In genomic region chr10:102268333-102268999, GRCh38 we compare ENCODE assay signal across 14 cellular contexts. TPM values are rescaled to one million over a fixed set of nuclear protein-coding genes. Genes with fewer than 3 reads are reported as not detected.
DNase-seq lines count a peak whose midpoint lies in the region; ATAC-seq and TF ChIP-seq lines count a peak whose summit lies in the region.
"Had no signal": no experiment of that assay in that cellular context is flagged by ENCODE, and none has a peak within 500 bp of the region (broad histone marks: within the 10 kb centered on the region; RNA-seq: fewer than 3 reads in every experiment).

No MANE protein-coding gene starts in this region.

- H3K36me3 Mint-ChIP-seq in activated T-helper 2 cell treated with anti-CD3 and anti-CD28 coated beads, Interferon-gamma antibody, Interleukin-2, Interleukin-4, amounts not matched to agents 10 μg/mL and 5 μg/mL and 100 μg/mL, durations not matched to agents 14 hours and 24 hours and 36 hours (ENCODE audit: low read depth) = peaks cover 28% of the 10 kb centered on the region

- H3K9me3 Mint-ChIP-seq in activated T-helper 2 cell treated with anti-CD3 and anti-CD28 coated beads, Interferon-gamma antibody, Interleukin-2, Interleukin-4, amounts not matched to agents 10 μg/mL and 5 μg/mL and 100 μg/mL, durations not matched to agents 14 hours and 24 hours and 36 hours = no peaks in the 10 kb centered on the region

- peak overlapping the region; percentile 78 for H3K27ac Mint-ChIP-seq in activated T-helper 2 cell treated with anti-CD3 and anti-CD28 coated beads, Interferon-gamma antibody, Interleukin-2, Interleukin-4, amounts not matched to agents 10 μg/mL and 5 μg/mL and 100 μg/mL, durations not matched to agents 14 hours and 24 hours and 36 hours

- ATAC-seq in Right ventricle myocardium superior (ENCODE audit: poor library complexity) = no peak
- ATAC-seq in GM19455 (IDR thresholded peaks at IDR 0.05; ENCODE audit: unreplicated experiment) = no peak

- H3K4me3 Mint-ChIP-seq in activated T-helper 2 cell treated with anti-CD3 and anti-CD28 coated beads, Interferon-gamma antibody, Interleukin-2, Interleukin-4, amounts not matched to agents 10 μg/mL and 5 μg/mL and 100 μg/mL, durations not matched to agents 14 hours and 24 hours and 36 hours (ENCODE audit: low read depth) = no peak overlapping the region

- peaks cover 31% of the 10 kb centered on the region for H3K4me1 Mint-ChIP-seq in activated T-helper 2 cell treated with anti-CD3 and anti-CD28 coated beads, Interferon-gamma antibody, Interleukin-2, Interleukin-4, amounts not matched to agents 10 μg/mL and 5 μg/mL and 100 μg/mL, durations not matched to agents 14 hours and 24 hours and 36 hours (ENCODE audit: low read depth)

- H3K27ac ChIP-seq in cardiac muscle cell = peak overlapping the region; percentile 83
- H3K27ac ChIP-seq in caudate nucleus (ENCODE audit: low read depth, low read length) = no peak overlapping the region

- TF ChIP-seq CTCF in cardiac muscle cell (IDR thresholded peaks at IDR 0.05; ENCODE audit: low read depth, low read length) (no peak), kidney epithelial cell (IDR thresholded peaks at IDR 0.05; ENCODE audit: insufficient read depth, low read length, poor library complexity, severe bottlenecking) (no peak)

- H3K9me3 ChIP-seq in cardiac muscle cell (ENCODE audit: low read depth) = no peaks in the 10 kb centered on the region
- H3K9me3 ChIP-seq: neutrophil, Peyer's patch had no signal

- H3K27me3 Mint-ChIP-seq in activated T-helper 2 cell treated with anti-CD3 and anti-CD28 coated beads, Interferon-gamma antibody, Interleukin-2, Interleukin-4, amounts not matched to agents 10 μg/mL and 5 μg/mL and 100 μg/mL, durations not matched to agents 14 hours and 24 hours and 36 hours (ENCODE audit: low read depth) = no peaks in the 10 kb centered on the region

- H3K4me1 ChIP-seq in cardiac muscle cell (ENCODE audit: low read depth) = peaks cover 18% of the 10 kb centered on the region

- no peaks in the 10 kb centered on the region for H3K27me3 ChIP-seq in cardiac muscle cell
- no peaks in the 10 kb centered on the region for H3K27me3 ChIP-seq in kidney epithelial cell (ENCODE audit: control insufficient read depth, insufficient read depth, low read length)
- H3K27me3 ChIP-seq: neutrophil, Peyer's patch had no signal

- peaks cover 3% of the 10 kb centered on the region for H3K36me3 ChIP-seq in cardiac muscle cell
- no peaks in the 10 kb centered on the region for H3K36me3 ChIP-seq in kidney epithelial cell (ENCODE audit: control insufficient read depth, insufficient read depth, low read length)

- H3K4me3 ChIP-seq in cardiac muscle cell (no peak overlapping the region), kidney epithelial cell (ENCODE audit: low read depth, low read length) (no peak overlapping the region)
- H3K4me3 ChIP-seq: Peyer's patch had no signal

- DNase-seq in cardiac muscle cell (ENCODE audit: low read depth in 1 of 2, low spot score in 1 of 2) (peak in 1 of 2 donors; percentile 56), Right ventricle myocardium superior (no peak), kidney epithelial cell (ENCODE audit: low read depth) (peak; percentile 65), caudate nucleus (lab: John Stamatoyannopoulos, UW) (no peak), AML-193 (lab: John Stamatoyannopoulos, UW) (no peak)
- DNase-seq in activated T-helper 2 cell treated with anti-CD3 and anti-CD28 coated beads, Interferon-gamma antibody, Interleukin-2, Interleukin-4, amounts not matched to agents 10 μg/mL and 5 μg/mL and 100 μg/mL, durations not matched to agents 14 hours and 24 hours and 36 hours (ENCODE audit: low spot score) = no peak
- DNase-seq in activated CD4-positive, CD25-positive, alpha-beta regulatory T cell treated with anti-CD3 and anti-CD28 coated beads, Interleukin-2, amount 50 U/mL, for 72 hours = no peak
- DNase-seq: activated CD4-positive, alpha-beta T cell treated with anti-CD3 and anti-CD28 coated beads for 48 hours; GOT3; NCI-H1105; Peyer's patch had no signal

- intact Hi-C loops in Right ventricle myocardium superior (cut with DNase I) = no loop called here
- intact Hi-C loops in activated T-helper 2 cell treated with anti-CD3 and anti-CD28 coated beads, Interferon-gamma antibody, Interleukin-2, Interleukin-4, amounts not matched to agents 10 μg/mL and 5 μg/mL and 100 μg/mL, durations not matched to agents 14 hours and 24 hours and 36 hours (cut with micrococcal nuclease) = loop anchor here (1.0 to 5.0 kb wide), 2 partner anchors 15 to 34 kb away; no protein-coding TSS in a partner anchor

RNA-seq across cellular contexts. Expression of gene GBF1, which starts 23.1 kb away (rescaled TPM):
- total RNA-seq in cardiac muscle cell (51.4 and 75.6 TPM in 2 replicates), Right ventricle myocardium superior (41.4 TPM), kidney epithelial cell (36.7 and 40.9 TPM in 2 replicates)
- polyA plus RNA-seq in cardiac muscle cell = 42.1 and 62.1 TPM in 2 replicates
- total RNA-seq in activated T-helper 2 cell treated with anti-CD3 and anti-CD28 coated beads, Interferon-gamma antibody, Interleukin-2, Interleukin-4, amounts not matched to agents 10 μg/mL and 5 μg/mL and 100 μg/mL, durations not matched to agents 14 hours and 24 hours and 36 hours = 47.9 and 49.2 TPM in 2 replicates

RNA-seq across cellular contexts. Expression of gene PITX3, which starts 27.2 kb away (rescaled TPM):
- 5.5 and 14.3 TPM in 2 replicates for total RNA-seq in cardiac muscle cell
- 7.9 and 19.2 TPM in 2 replicates for polyA plus RNA-seq in cardiac muscle cell
- 3.4 TPM for total RNA-seq in Right ventricle myocardium superior
- 0.30 and 0.46 TPM in 2 replicates for total RNA-seq in activated T-helper 2 cell treated with anti-CD3 and anti-CD28 coated beads, Interferon-gamma antibody, Interleukin-2, Interleukin-4, amounts not matched to agents 10 μg/mL and 5 μg/mL and 100 μg/mL, durations not matched to agents 14 hours and 24 hours and 36 hours
- 0.14 and 0.21 TPM in 2 replicates for total RNA-seq in kidney epithelial cell
- total RNA-seq: cerebellum, Peyer's patch had no signal

RNA-seq across cellular contexts. Expression of gene ELOVL3, which starts 42.4 kb away (rescaled TPM):
- 0.18 TPM in 1 of 2 replicates, not detected in the other for total RNA-seq in cardiac muscle cell
- polyA plus RNA-seq in cardiac muscle cell = 0.10 and 0.82 TPM in 2 replicates
- 0.22 TPM for total RNA-seq in Right ventricle myocardium superior
- not detected in 2 replicates for total RNA-seq in activated T-helper 2 cell treated with anti-CD3 and anti-CD28 coated beads, Interferon-gamma antibody, Interleukin-2, Interleukin-4, amounts not matched to agents 10 μg/mL and 5 μg/mL and 100 μg/mL, durations not matched to agents 14 hours and 24 hours and 36 hours
- total RNA-seq in kidney epithelial cell = 0.55 and 1.1 TPM in 2 replicates
- total RNA-seq: Peyer's patch had no signal
